In the genomic region with DNA sequence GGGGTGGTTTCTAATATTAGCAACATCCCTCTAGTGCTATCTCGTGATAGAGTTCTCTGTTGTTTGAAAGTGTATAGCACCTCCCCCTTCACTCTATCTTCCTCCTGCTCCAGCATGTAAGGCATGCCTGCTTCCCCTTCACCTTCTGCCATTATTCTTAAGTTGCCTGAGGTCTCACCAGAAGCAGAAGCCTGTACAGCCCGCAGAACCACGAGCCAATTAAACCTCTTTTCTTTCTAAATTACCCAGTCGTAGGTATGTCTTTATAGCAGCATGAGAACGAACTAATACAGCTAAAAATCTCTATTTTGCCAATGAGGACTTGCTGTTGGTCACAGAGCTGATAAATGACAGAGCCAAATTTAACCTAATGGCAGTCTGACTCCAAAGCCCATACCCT, we compare ENCODE assay signal across 1 cellular context.
TF ChIP-seq lines count a peak whose summit lies in the region.

No MANE protein-coding gene starts in this region.

TF ChIP-seq in K562, 482 proteins besides CTCF, POLR2A, EP300 and RAD21 (continued from another document):
- 0 out of 2 replicates have a peak, but pooled peaks have one; percentile 14 for TF ChIP-seq MGA (IDR thresholded peaks at IDR 0.05)
- TF ChIP-seq TCF15 (CRISPR knock-in tag; IDR thresholded peaks at IDR 0.05), result no peak
- TF ChIP-seq, protein P1, sequence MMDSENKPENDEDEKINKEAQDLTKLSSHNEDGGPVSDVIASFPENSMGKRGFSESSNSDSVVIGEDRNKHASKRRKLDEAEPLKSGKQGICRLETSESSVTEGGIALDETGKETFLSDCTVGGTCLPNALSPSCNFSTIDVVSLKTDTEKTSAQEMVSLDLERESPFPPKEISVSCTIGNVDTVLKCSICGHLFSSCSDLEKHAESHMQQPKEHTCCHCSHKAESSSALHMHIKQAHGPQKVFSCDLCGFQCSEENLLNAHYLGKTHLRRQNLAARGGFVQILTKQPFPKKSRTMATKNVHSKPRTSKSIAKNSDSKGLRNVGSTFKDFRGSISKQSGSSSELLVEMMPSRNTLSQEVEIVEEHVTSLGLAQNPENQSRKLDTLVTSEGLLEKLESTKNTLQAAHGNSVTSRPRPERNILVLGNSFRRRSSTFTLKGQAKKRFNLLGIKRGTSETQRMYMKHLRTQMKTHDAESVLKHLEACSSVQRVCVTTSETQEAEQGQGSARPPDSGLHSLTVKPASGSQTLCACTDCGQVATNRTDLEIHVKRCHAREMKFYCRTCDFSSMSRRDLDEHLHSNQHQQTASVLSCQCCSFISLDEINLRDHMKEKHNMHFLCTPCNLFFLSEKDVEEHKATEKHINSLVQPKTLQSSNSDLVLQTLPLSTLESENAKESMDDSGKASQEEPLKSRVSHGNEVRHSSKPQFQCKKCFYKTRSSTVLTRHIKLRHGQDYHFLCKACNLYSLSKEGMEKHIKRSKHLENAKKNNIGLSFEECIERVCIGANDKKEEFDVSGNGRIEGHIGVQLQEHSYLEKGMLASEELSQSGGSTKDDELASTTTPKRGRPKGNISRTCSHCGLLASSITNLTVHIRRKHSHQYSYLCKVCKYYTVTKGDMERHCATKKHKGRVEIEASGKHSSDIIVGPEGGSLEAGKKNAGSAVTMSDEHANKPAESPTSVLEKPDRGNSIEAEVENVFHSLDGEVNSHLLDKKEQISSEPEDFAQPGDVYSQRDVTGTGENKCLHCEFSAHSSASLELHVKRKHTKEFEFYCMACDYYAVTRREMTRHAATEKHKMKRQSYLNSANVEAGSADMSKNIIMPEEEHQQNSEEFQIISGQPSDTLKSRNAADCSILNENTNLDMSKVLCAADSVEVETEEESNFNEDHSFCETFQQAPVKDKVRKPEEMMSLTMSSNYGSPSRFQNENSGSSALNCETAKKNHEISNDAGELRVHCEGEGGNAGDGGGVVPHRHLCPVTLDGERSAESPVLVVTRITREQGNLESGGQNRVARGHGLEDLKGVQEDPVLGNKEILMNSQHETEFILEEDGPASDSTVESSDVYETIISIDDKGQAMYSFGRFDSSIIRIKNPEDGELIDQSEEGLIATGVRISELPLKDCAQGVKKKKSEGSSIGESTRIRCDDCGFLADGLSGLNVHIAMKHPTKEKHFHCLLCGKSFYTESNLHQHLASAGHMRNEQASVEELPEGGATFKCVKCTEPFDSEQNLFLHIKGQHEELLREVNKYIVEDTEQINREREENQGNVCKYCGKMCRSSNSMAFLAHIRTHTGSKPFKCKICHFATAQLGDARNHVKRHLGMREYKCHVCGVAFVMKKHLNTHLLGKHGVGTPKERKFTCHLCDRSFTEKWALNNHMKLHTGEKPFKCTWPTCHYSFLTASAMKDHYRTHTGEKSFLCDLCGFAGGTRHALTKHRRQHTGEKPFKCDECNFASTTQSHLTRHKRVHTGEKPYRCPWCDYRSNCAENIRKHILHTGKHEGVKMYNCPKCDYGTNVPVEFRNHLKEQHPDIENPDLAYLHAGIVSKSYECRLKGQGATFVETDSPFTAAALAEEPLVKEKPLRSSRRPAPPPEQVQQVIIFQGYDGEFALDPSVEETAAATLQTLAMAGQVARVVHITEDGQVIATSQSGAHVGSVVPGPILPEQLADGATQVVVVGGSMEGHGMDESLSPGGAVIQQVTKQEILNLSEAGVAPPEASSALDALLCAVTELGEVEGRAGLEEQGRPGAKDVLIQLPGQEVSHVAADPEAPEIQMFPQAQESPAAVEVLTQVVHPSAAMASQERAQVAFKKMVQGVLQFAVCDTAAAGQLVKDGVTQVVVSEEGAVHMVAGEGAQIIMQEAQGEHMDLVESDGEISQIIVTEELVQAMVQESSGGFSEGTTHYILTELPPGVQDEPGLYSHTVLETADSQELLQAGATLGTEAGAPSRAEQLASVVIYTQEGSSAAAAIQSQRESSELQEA (IDR thresholded peaks at IDR 0.05; ENCODE audit: low read depth), result no peak
- TF ChIP-seq NEUROD1 (IDR thresholded peaks at IDR 0.05; ENCODE audit: borderline replicate concordance, low read depth, low read length, partially characterized antibody), result no peak
